ENCODE assay signal across 8 cellular contexts in the genomic region with DNA sequence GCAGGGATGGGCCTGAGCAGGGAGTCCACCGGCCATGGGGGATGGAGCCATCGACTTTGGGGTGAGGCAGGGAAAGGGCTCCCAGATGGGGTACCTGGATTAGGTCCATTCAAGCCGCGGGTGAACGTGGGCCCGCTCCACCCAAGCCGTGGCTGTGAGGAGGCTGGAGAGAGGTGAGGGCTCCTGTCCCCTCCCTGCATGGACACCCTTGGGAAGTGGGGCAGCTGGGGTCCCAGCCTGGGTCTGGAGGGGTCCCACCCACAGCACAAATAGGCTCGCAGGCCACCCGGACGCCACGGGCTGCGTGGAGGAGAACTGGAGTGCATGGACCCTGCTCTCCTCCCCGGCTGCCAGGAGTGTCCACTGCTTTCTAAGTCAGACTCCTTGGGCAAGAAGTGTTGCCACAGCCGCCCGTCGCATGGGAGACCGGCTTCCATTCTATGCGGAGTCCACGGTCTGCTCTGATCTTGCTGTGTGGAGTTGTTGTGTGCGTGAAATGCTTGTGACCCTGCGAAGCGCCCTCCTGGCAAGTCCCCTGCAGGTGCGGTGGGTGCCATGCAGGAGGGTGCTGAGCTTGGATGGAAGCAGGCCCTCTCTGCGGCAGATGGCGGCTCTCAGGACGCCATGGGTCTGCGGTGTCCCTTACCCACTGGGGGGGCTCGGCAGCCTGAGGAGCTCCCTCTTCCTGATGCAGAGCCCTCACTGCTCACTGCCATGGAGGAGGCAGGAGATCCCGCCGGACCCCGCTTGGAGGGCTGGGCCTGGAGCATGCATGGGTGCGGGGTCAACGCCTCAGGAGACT. TPM values are rescaled to one million over a fixed set of nuclear protein-coding genes. Genes with fewer than 3 reads are reported as not detected.
DNase-seq lines count a peak whose midpoint lies in the region; ATAC-seq and TF ChIP-seq lines count a peak whose summit lies in the region.

No MANE protein-coding gene starts in this region.

- H3K4me2 ChIP-seq in parathyroid adenoma (ENCODE audit: low read length): peak overlapping the region; percentile 95

- H3K27me3 ChIP-seq in Panc1 (ENCODE audit: control insufficient read depth, insufficient read depth, low read length) (no peaks in the 10 kb centered on the region), parathyroid adenoma (ENCODE audit: control insufficient read depth, insufficient read depth, low read length) (no peaks in the 10 kb centered on the region)

- H2AFZ ChIP-seq in parathyroid adenoma: no peak overlapping the region

- peaks cover 55% of the 10 kb centered on the region for H3K79me2 ChIP-seq in parathyroid adenoma

- H3K9ac ChIP-seq in parathyroid adenoma: no peak overlapping the region

- peak; percentile 22 for DNase-seq in COLO668 (lab: John Stamatoyannopoulos, UW; ENCODE audit: unreplicated experiment)
- DNase-seq in Panc1 (ENCODE audit: low read depth, low spot score): no peak
- DNase-seq in epithelial cell of proximal tubule (ENCODE audit: low read depth): no peak
- DNase-seq in midbrain (lab: John Stamatoyannopoulos, UW): no peak
- DNase-seq in GM13976 (ENCODE audit: low spot score): no peak
- no peak for DNase-seq in ecto neural progenitor cell (ENCODE audit: low spot score)

- H3K4me1 ChIP-seq in Panc1 (ENCODE audit: control insufficient read depth, insufficient read depth, low read length): peaks cover 32% of the 10 kb centered on the region
- peaks cover 31% of the 10 kb centered on the region for H3K4me1 ChIP-seq in parathyroid adenoma

- H3K4me3 ChIP-seq in Panc1 (ENCODE audit: low read depth in 2 of 2, low read length in 2 of 2): peak overlapping the region; percentile 77
- H3K4me3 ChIP-seq in epithelial cell of proximal tubule (ENCODE audit: low read depth, low read length): peak overlapping the region; percentile 93
- peak overlapping the region; percentile 89 for H3K4me3 ChIP-seq in parathyroid adenoma (ENCODE audit: low read depth, low read length)

- H3K27ac ChIP-seq in Panc1 (ENCODE audit: low read length) (peak overlapping the region; percentile 81), parathyroid adenoma (peak overlapping the region; percentile 80)

- no peak for TF ChIP-seq CTCF in Panc1 (IDR thresholded peaks at IDR 0.05)
- TF ChIP-seq CTCF in epithelial cell of proximal tubule (conservative IDR thresholded peaks at IDR 0.05; ENCODE audit: low read depth, low read length): no peak
- no peak for TF ChIP-seq CTCF in parathyroid adenoma (IDR thresholded peaks at IDR 0.05)
- no peak for TF ChIP-seq CTCF in GM13976 (IDR thresholded peaks at IDR 0.05; ENCODE audit: borderline replicate concordance, control extremely low read depth, extremely low read depth, insufficient read depth, missing control alignments)

- H3K36me3 ChIP-seq in Panc1 (ENCODE audit: control insufficient read depth, insufficient read depth, low read length) (no peaks in the 10 kb centered on the region; the same call in 1 of the 2 replicates), parathyroid adenoma (ENCODE audit: control insufficient read depth, insufficient read depth, low read length) (no peaks in the 10 kb centered on the region)

- CTCF ChIA-PET in Panc1 (lab: Charles Lee): no interaction called here

- BruUV-seq in Panc1 (replicated peaks; lab: Mats Ljungman, UMichigan): no TSS peak

- in situ Hi-C loops in Panc1 (cut with HindIII; ENCODE audit: low pct_unique_long_range_greater_than_20kb, low sequenced_read_pairs) (no loop called here), GM13976 (cut with MboI; ENCODE audit: low sequenced_read_pairs, unreplicated experiment) (no loop called here)

- no peaks in the 10 kb centered on the region for H3K9me3 ChIP-seq in Panc1 (ENCODE audit: control insufficient read depth, insufficient read depth, low read depth, low read length)
- no peaks in the 10 kb centered on the region for H3K9me3 ChIP-seq in parathyroid adenoma (ENCODE audit: control insufficient read depth, low read length)

- ATAC-seq in Panc1 (no peak), GM18909 (IDR thresholded peaks at IDR 0.05; ENCODE audit: poor library complexity, unreplicated experiment) (no peak)

- POLR2A ChIA-PET in Panc1 (lab: Charles Lee): no interaction called here

- intact Hi-C loops in Panc1 (cut with micrococcal nuclease; ENCODE audit: unreplicated experiment): no loop called here

RNA-seq across cellular contexts. Expression of gene DAZAP1, which starts 2.0 kb away (rescaled TPM):
- total RNA-seq in Panc1 (2021; ENCODE audit: unreplicated experiment): 195 TPM
- 137 TPM for polyA plus RNA-seq in Panc1 (2012; ENCODE audit: insufficient read length)
- 53.8 and 136 TPM in 2 replicates for total RNA-seq in epithelial cell of proximal tubule

RNA-seq across cellular contexts. Expression of gene GAMT, which starts 8.1 kb away (rescaled TPM):
- total RNA-seq in Panc1 (2021; ENCODE audit: unreplicated experiment) (21.2 TPM), epithelial cell of proximal tubule (22.5 and 29.2 TPM in 2 replicates)
- polyA plus RNA-seq in Panc1 (2012; ENCODE audit: insufficient read length): 52.6 TPM

RNA-seq across cellular contexts. Expression of gene NDUFS7, which starts 25.7 kb away (rescaled TPM):
- total RNA-seq in Panc1 (2021; ENCODE audit: unreplicated experiment) (73.0 TPM), epithelial cell of proximal tubule (138 and 174 TPM in 2 replicates)
- 132 TPM for polyA plus RNA-seq in Panc1 (2012; ENCODE audit: insufficient read length)

RNA-seq across cellular contexts. Expression of gene RPS15, which starts 28.8 kb away (rescaled TPM):
- total RNA-seq in Panc1 (2021; ENCODE audit: unreplicated experiment) (1,067 TPM), epithelial cell of proximal tubule (2,061 and 3,361 TPM in 2 replicates)
- polyA plus RNA-seq in Panc1 (2012; ENCODE audit: insufficient read length): 2,091 TPM

RNA-seq across cellular contexts. Expression of gene APC2, which starts 40.5 kb away (rescaled TPM):
- total RNA-seq in Panc1 (2021; ENCODE audit: unreplicated experiment) (11.9 TPM), epithelial cell of proximal tubule (not detected in 2 replicates)
- polyA plus RNA-seq in Panc1 (2012; ENCODE audit: insufficient read length): 14.5 TPM
